Comparison of ENCODE assay signal across 8 cellular contexts in the genomic region with DNA sequence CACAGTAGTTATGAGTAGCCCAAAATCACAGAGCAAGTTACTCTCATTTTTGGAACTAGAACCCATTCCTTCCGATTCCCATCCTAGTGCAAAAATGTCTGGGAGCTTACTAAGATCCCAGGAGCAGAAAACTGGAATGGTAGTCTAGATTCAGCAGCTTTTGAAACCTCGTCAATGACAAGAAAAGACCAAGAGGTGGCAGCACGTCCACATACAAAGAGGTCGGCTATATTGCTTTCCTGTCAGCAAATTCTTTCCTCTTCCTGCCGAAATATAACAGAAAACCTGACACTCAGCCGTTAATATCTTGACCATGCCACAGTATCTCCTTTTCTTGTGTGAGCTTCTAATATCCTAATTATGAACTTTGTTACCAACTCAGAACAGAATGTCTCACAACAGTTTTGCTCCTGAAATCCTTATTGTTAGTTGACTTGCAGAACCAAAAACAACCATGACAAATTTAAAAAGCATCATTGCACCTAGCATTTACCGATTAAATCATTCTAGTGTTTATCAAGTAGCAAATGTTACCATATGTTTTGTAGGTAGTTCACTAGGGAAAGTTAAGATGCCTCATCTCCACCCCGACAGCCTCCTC.
DNase-seq lines count a peak whose midpoint lies in the region; ATAC-seq and TF ChIP-seq lines count a peak whose summit lies in the region.

No MANE protein-coding gene starts in this region.

- intact Hi-C loops in prostate gland (cut with DNase I): loop anchor here (1.0 kb wide), 1 partner anchor 408 kb away; no protein-coding TSS in a partner anchor

- no peak overlapping the region for H3K4me3 ChIP-seq in prostate gland

- DNase-seq in activated T-cell treated with anti-CD3 and anti-CD28 coated beads for 24 hours (ENCODE audit: low read depth): peak; percentile 10
- DNase-seq in activated T-cell treated with anti-CD3 and anti-CD28 coated beads, Interleukin-2, amount 50 U/mL, for 1 hour: no peak
- peak; percentile 41 for DNase-seq in HEK293T (ENCODE audit: extremely low spot score)
- DNase-seq in NCI-H2107 treated with DMSO at 0.1 percent for 48 hours (lab: John Stamatoyannopoulos, UW; ENCODE audit: unreplicated experiment): peak; percentile 6
- peak; percentile 18 to 38 for DNase-seq in activated CD4-positive, alpha-beta T cell treated with anti-CD3 and anti-CD28 coated beads, Interleukin-2, amount 50 U/mL, for 48 hours
- peak; percentile 70 for DNase-seq in glomerular visceral epithelial cell (ENCODE audit: extremely low spot score)
- peak; percentile 41 for DNase-seq in prostate gland (ENCODE audit: low spot score)

- H3K9me3 ChIP-seq in prostate gland: no peaks in the 10 kb centered on the region

- H3K4me1 ChIP-seq in prostate gland (replicated peaks): no peaks in the 10 kb centered on the region

- ATAC-seq in GM19397 (IDR thresholded peaks at IDR 0.05; ENCODE audit: unreplicated experiment): no peak

- peak; percentile 22 to 78 (median 70) for TF ChIP-seq CTCF in prostate gland (IDR thresholded peaks at IDR 0.05)

- CTCF ChIA-PET in HEK293T (lab: Yijun Ruan, JAX): interaction anchor here (0.5 to 3.2 kb wide), 10 partner anchors 8 to 497 kb away, joined by 3 to 41 read pairs (median 4); a partner anchor contains a TSS

- POLR2A ChIA-PET in HEK293T (lab: Yijun Ruan, JAX): no interaction called here

- H3K27ac ChIP-seq in prostate gland: no peak overlapping the region

- no peaks in the 10 kb centered on the region for H3K36me3 ChIP-seq in prostate gland

- H3K27me3 ChIP-seq in prostate gland (replicated peaks; ENCODE audit: insufficient read depth): no peaks in the 10 kb centered on the region

- 15% methylated on average over 8 of the region's 8 CpGs for WGBS in prostate gland

- TF ChIP-seq POLR2A in prostate gland (IDR thresholded peaks at IDR 0.05): no peak

TF ChIP-seq in HEK293T, 16 proteins besides CTCF, POLR2A, EP300 and RAD21:
- no peak for TF ChIP-seq FOXK2 (IDR thresholded peaks at IDR 0.05)
- no peak for TF ChIP-seq TARDBP (IDR thresholded peaks at IDR 0.05)
- no peak for TF ChIP-seq SUZ12 (IDR thresholded peaks at IDR 0.05)
- no peak for TF ChIP-seq ELF4 (IDR thresholded peaks at IDR 0.05)
- TF ChIP-seq L3MBTL2 (conservative IDR thresholded peaks at IDR 0.05): no peak
- no peak for TF ChIP-seq BHLHE40 (IDR thresholded peaks at IDR 0.05; ENCODE audit: borderline replicate concordance)
- TF ChIP-seq SP1 (IDR thresholded peaks at IDR 0.05): no peak
- no peak for TF ChIP-seq NFRKB (IDR thresholded peaks at IDR 0.05)
- no peak for TF ChIP-seq ZNF384 (IDR thresholded peaks at IDR 0.05)
- TF ChIP-seq FOXM1 (IDR thresholded peaks at IDR 0.05; ENCODE audit: borderline replicate concordance): no peak
